ENCODE assay signal across 1 cellular context in genomic region chr17:32795339-32795979, GRCh38.
TF ChIP-seq lines count a peak whose summit lies in the region.

No MANE protein-coding gene starts in this region.

TF ChIP-seq in WTC11, 78 proteins besides CTCF, POLR2A, EP300 and RAD21 (continued from another document):
- TF ChIP-seq, protein P1, sequence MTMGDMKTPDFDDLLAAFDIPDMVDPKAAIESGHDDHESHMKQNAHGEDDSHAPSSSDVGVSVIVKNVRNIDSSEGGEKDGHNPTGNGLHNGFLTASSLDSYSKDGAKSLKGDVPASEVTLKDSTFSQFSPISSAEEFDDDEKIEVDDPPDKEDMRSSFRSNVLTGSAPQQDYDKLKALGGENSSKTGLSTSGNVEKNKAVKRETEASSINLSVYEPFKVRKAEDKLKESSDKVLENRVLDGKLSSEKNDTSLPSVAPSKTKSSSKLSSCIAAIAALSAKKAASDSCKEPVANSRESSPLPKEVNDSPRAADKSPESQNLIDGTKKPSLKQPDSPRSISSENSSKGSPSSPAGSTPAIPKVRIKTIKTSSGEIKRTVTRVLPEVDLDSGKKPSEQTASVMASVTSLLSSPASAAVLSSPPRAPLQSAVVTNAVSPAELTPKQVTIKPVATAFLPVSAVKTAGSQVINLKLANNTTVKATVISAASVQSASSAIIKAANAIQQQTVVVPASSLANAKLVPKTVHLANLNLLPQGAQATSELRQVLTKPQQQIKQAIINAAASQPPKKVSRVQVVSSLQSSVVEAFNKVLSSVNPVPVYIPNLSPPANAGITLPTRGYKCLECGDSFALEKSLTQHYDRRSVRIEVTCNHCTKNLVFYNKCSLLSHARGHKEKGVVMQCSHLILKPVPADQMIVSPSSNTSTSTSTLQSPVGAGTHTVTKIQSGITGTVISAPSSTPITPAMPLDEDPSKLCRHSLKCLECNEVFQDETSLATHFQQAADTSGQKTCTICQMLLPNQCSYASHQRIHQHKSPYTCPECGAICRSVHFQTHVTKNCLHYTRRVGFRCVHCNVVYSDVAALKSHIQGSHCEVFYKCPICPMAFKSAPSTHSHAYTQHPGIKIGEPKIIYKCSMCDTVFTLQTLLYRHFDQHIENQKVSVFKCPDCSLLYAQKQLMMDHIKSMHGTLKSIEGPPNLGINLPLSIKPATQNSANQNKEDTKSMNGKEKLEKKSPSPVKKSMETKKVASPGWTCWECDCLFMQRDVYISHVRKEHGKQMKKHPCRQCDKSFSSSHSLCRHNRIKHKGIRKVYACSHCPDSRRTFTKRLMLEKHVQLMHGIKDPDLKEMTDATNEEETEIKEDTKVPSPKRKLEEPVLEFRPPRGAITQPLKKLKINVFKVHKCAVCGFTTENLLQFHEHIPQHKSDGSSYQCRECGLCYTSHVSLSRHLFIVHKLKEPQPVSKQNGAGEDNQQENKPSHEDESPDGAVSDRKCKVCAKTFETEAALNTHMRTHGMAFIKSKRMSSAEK (CRISPR knock-in tag; IDR thresholded peaks at IDR 0.05; ENCODE audit: borderline replicate concordance) = no peak
